16 cellular contexts compared by ENCODE assay signal in genomic region chr5:87303324-87303723, GRCh38. TPM values are rescaled to one million over a fixed set of nuclear protein-coding genes. Genes with fewer than 3 reads are reported as not detected.
DNase-seq lines count a peak whose midpoint lies in the region; ATAC-seq, FAIRE-seq and TF ChIP-seq lines count a peak whose summit lies in the region.
"Had no signal": no experiment of that assay in that cellular context is flagged by ENCODE, and none has a peak within 500 bp of the region (broad histone marks: within the 10 kb centered on the region; RNA-seq: fewer than 3 reads in every experiment).

No MANE protein-coding gene starts in this region.

- 92 to 95% (median 93%) methylated on average over 2 of the region's 2 CpGs for WGBS in small intestine, 3 donors
- WGBS in heart left ventricle, 4 donors: 95 to 99% (median 95%) methylated on average over 2 of the region's 2 CpGs

- intact Hi-C loops in activated T-helper 2 cell treated with anti-CD3 and anti-CD28 coated beads, Interferon-gamma antibody, Interleukin-2, Interleukin-4, amounts not matched to agents 10 μg/mL and 5 μg/mL and 100 μg/mL, durations not matched to agents 14 hours and 24 hours and 36 hours (cut with micrococcal nuclease): no loop called here
- intact Hi-C loops in heart left ventricle (cut with DNase I): no loop called here

- H3K27ac Mint-ChIP-seq in CD4-positive, CD25-positive, alpha-beta regulatory T cell: peak overlapping the region; percentile 32 to 50 (median 38)
- H3K27ac Mint-ChIP-seq in activated T-helper 2 cell treated with anti-CD3 and anti-CD28 coated beads, Interferon-gamma antibody, Interleukin-2, Interleukin-4, amounts not matched to agents 10 μg/mL and 5 μg/mL and 100 μg/mL, durations not matched to agents 14 hours and 24 hours and 36 hours: peak overlapping the region; percentile 51
- H3K27ac Mint-ChIP-seq: CD8-positive, alpha-beta T cell had no signal

- H3K9me3 ChIP-seq in CD4-positive, CD25-positive, alpha-beta regulatory T cell (ENCODE audit: control insufficient read depth in 2 of 2, low read length in 2 of 2): no peaks in the 10 kb centered on the region
- no peaks in the 10 kb centered on the region for H3K9me3 ChIP-seq in small intestine (ENCODE audit: control insufficient read depth, low read depth)
- H3K9me3 ChIP-seq in heart left ventricle: no peaks in the 10 kb centered on the region
- H3K9me3 ChIP-seq: BE2C had no signal

- H3K9me3 Mint-ChIP-seq in CD4-positive, CD25-positive, alpha-beta regulatory T cell: peaks cover 0 to 11% (median 2%) of the 10 kb centered on the region in 7 donors
- peaks cover 21% of the 10 kb centered on the region for H3K9me3 Mint-ChIP-seq in activated T-helper 2 cell treated with anti-CD3 and anti-CD28 coated beads, Interferon-gamma antibody, Interleukin-2, Interleukin-4, amounts not matched to agents 10 μg/mL and 5 μg/mL and 100 μg/mL, durations not matched to agents 14 hours and 24 hours and 36 hours

- FAIRE-seq in endometrium (lab: Jason Lieb, UNC): peak; percentile 21
- peak; percentile 26 for FAIRE-seq in small intestine (lab: Jason Lieb, UNC)
- FAIRE-seq: A204.1 had no signal

- peaks cover 25% of the 10 kb centered on the region for H3K4me1 ChIP-seq in CD4-positive, CD25-positive, alpha-beta regulatory T cell (ENCODE audit: control insufficient read depth, insufficient read depth, low read length, poor library complexity, severe bottlenecking)
- H3K4me1 ChIP-seq in small intestine (ENCODE audit: control insufficient read depth in 2 of 2, insufficient read depth in 1 of 2, low read depth in 1 of 2, low read length in 1 of 2) (no peaks in the 10 kb centered on the region), heart left ventricle (peaks cover 0 to 29% (median 3%) of the 10 kb centered on the region in 12 donors)
- H3K4me1 ChIP-seq: BE2C had no signal

- no peak for TF ChIP-seq CTCF in heart left ventricle (IDR thresholded peaks at IDR 0.05)

- peak overlapping the region in 1 of 4 donors; percentile 57 for H3K4me3 Mint-ChIP-seq in CD4-positive, CD25-positive, alpha-beta regulatory T cell
- H3K4me3 Mint-ChIP-seq in activated T-helper 2 cell treated with anti-CD3 and anti-CD28 coated beads, Interferon-gamma antibody, Interleukin-2, Interleukin-4, amounts not matched to agents 10 μg/mL and 5 μg/mL and 100 μg/mL, durations not matched to agents 14 hours and 24 hours and 36 hours (ENCODE audit: low read depth): no peak overlapping the region
- H3K4me3 Mint-ChIP-seq: CD8-positive, alpha-beta T cell had no signal

- H3K4me1 Mint-ChIP-seq in CD4-positive, CD25-positive, alpha-beta regulatory T cell: peaks cover 45 to 69% (median 56%) of the 10 kb centered on the region in 4 donors
- peaks cover 39% of the 10 kb centered on the region for H3K4me1 Mint-ChIP-seq in activated T-helper 2 cell treated with anti-CD3 and anti-CD28 coated beads, Interferon-gamma antibody, Interleukin-2, Interleukin-4, amounts not matched to agents 10 μg/mL and 5 μg/mL and 100 μg/mL, durations not matched to agents 14 hours and 24 hours and 36 hours (ENCODE audit: low read depth)

- H3K4me3 ChIP-seq in CD4-positive, CD25-positive, alpha-beta regulatory T cell (ENCODE audit: low read depth, low read length): no peak overlapping the region
- H3K4me3 ChIP-seq in small intestine (ENCODE audit: low read depth in 1 of 2, low read length in 2 of 2): no peak overlapping the region
- no peak overlapping the region for H3K4me3 ChIP-seq in heart left ventricle

- H3K27me3 Mint-ChIP-seq in CD4-positive, CD25-positive, alpha-beta regulatory T cell: no peaks in the 10 kb centered on the region
- no peaks in the 10 kb centered on the region for H3K27me3 Mint-ChIP-seq in activated T-helper 2 cell treated with anti-CD3 and anti-CD28 coated beads, Interferon-gamma antibody, Interleukin-2, Interleukin-4, amounts not matched to agents 10 μg/mL and 5 μg/mL and 100 μg/mL, durations not matched to agents 14 hours and 24 hours and 36 hours (ENCODE audit: low read depth)

- DNase-seq in CD4-positive, CD25-positive, alpha-beta regulatory T cell: no peak
- no peak for DNase-seq in activated T-helper 2 cell treated with anti-CD3 and anti-CD28 coated beads, Interferon-gamma antibody, Interleukin-2, Interleukin-4, amounts not matched to agents 10 μg/mL and 5 μg/mL and 100 μg/mL, durations not matched to agents 14 hours and 24 hours and 36 hours (ENCODE audit: low spot score)
- DNase-seq in small intestine (no peak), GM03348 (ENCODE audit: low spot score) (no peak), heart left ventricle (no peak)
- DNase-seq: BE2C; CD8-positive, alpha-beta T cell; COR-L47; DND-41; GDM1; IMR-90 had no signal

- H3K27me3 ChIP-seq in CD4-positive, CD25-positive, alpha-beta regulatory T cell (ENCODE audit: control insufficient read depth, insufficient read depth, low read length): no peaks in the 10 kb centered on the region
- H3K27me3 ChIP-seq in small intestine (ENCODE audit: control insufficient read depth in 2 of 2, insufficient read depth in 2 of 2, low read length in 2 of 2) (no peaks in the 10 kb centered on the region), heart left ventricle (no peaks in the 10 kb centered on the region)
- H3K27me3 ChIP-seq: BE2C had no signal

- no peak for ATAC-seq in CD4-positive, CD25-positive, alpha-beta regulatory T cell (ENCODE audit: low read depth in 2 of 2)
- ATAC-seq in HG03342 (IDR thresholded peaks at IDR 0.05; ENCODE audit: unreplicated experiment): no peak
- no peak for ATAC-seq in heart left ventricle
- ATAC-seq: CD8-positive, alpha-beta T cell; HCT116 had no signal

- TF ChIP-seq POLR2A in heart left ventricle (IDR thresholded peaks at IDR 0.05): no peak

- H3K36me3 Mint-ChIP-seq in CD4-positive, CD25-positive, alpha-beta regulatory T cell: peaks cover 34% of the 10 kb centered on the region
- peaks cover 72% of the 10 kb centered on the region for H3K36me3 Mint-ChIP-seq in activated T-helper 2 cell treated with anti-CD3 and anti-CD28 coated beads, Interferon-gamma antibody, Interleukin-2, Interleukin-4, amounts not matched to agents 10 μg/mL and 5 μg/mL and 100 μg/mL, durations not matched to agents 14 hours and 24 hours and 36 hours (ENCODE audit: low read depth)

- H3K36me3 ChIP-seq in CD4-positive, CD25-positive, alpha-beta regulatory T cell (ENCODE audit: control insufficient read depth, insufficient read depth, low read length): peaks cover 26% of the 10 kb centered on the region
- H3K36me3 ChIP-seq in small intestine (ENCODE audit: control insufficient read depth in 2 of 2, insufficient read depth in 2 of 2, low read length in 2 of 2): peaks cover 4 to 15% of the 10 kb centered on the region in 2 donors
- H3K36me3 ChIP-seq in heart left ventricle: peaks cover 0 to 28% (median 21%) of the 10 kb centered on the region in 9 donors

- H3K27ac ChIP-seq in CD4-positive, CD25-positive, alpha-beta regulatory T cell (ENCODE audit: insufficient read depth, low read length, poor library complexity, severe bottlenecking): no peak overlapping the region
- H3K27ac ChIP-seq in small intestine (ENCODE audit: low read depth in 1 of 2, low read length in 1 of 2) (no peak overlapping the region), heart left ventricle (no peak overlapping the region)
- H3K27ac ChIP-seq: C4-2B had no signal

RNA-seq across cellular contexts. Expression of gene RASA1, which starts 35.6 kb away (rescaled TPM):
- 37.8 TPM for total RNA-seq in CD4-positive, CD25-positive, alpha-beta regulatory T cell
- 1 to 10 TPM; 6.8 to 8.7 (median 8.3) TPM for polyA plus RNA-seq in CD4-positive, CD25-positive, alpha-beta regulatory T cell
- 21.1 and 21.9 TPM in 2 replicates for total RNA-seq in activated T-helper 2 cell treated with anti-CD3 and anti-CD28 coated beads, Interferon-gamma antibody, Interleukin-2, Interleukin-4, amounts not matched to agents 10 μg/mL and 5 μg/mL and 100 μg/mL, durations not matched to agents 14 hours and 24 hours and 36 hours
- polyA plus RNA-seq in small intestine: 10 to 100 TPM in 2 of 3 donors, 1 to 10 TPM in 1; 9.5 to 14.3 (median 13.0) TPM
- total RNA-seq in heart left ventricle: 10 to 100 TPM; 13.5 to 21.9 (median 18.2) TPM
- 10 to 100 TPM in 1 of 2 donors, 1 to 10 TPM in 1; 5.7 to 15.2 TPM for polyA plus RNA-seq in heart left ventricle
